Comparison of ENCODE assay signal across 19 cellular contexts in genomic region chr13:53007872-53008271, GRCh38. TPM values are rescaled to one million over a fixed set of nuclear protein-coding genes. Genes with fewer than 3 reads are reported as not detected.
DNase-seq lines count a peak whose midpoint lies in the region; ATAC-seq and TF ChIP-seq lines count a peak whose summit lies in the region.
"Had no signal": no experiment of that assay in that cellular context is flagged by ENCODE, and none has a peak within 500 bp of the region (broad histone marks: within the 10 kb centered on the region; RNA-seq: fewer than 3 reads in every experiment).

No MANE protein-coding gene starts in this region.

- peaks cover 26% of the 10 kb centered on the region for H3K27me3 Mint-ChIP-seq in activated naive CD4-positive, alpha-beta T cell treated with anti-CD3 and anti-CD28 coated beads for 36 hours (ENCODE audit: low read depth)
- H3K27me3 Mint-ChIP-seq: CD4-positive, CD25-positive, alpha-beta regulatory T cell had no signal

- H3K9me3 ChIP-seq in SK-N-SH (no peaks in the 10 kb centered on the region), esophagus muscularis mucosa (no peaks in the 10 kb centered on the region)
- H3K9me3 ChIP-seq: Peyer's patch had no signal

- WGBS in SK-N-SH (ENCODE audit: low lambda C conversion rate), result 33% methylated on average over 3 of the region's 3 CpGs
- 24% methylated on average over 3 of the region's 3 CpGs for WGBS in esophagus muscularis mucosa

- intact Hi-C loops in esophagus muscularis mucosa (cut with DNase I), result no loop called here
- intact Hi-C loops in sciatic nerve (cut with DNase I), result no loop called here
- intact Hi-C loops in activated naive CD4-positive, alpha-beta T cell treated with anti-CD3 and anti-CD28 coated beads for 36 hours (cut with micrococcal nuclease), result no loop called here

- H3K9me2 ChIP-seq in SK-N-SH, result no peaks in the 10 kb centered on the region

- TF ChIP-seq POLR2A in esophagus muscularis mucosa (IDR thresholded peaks at IDR 0.05; ENCODE audit: low read depth), result no peak

- peaks cover 3% of the 10 kb centered on the region for H3K4me1 Mint-ChIP-seq in activated naive CD4-positive, alpha-beta T cell treated with anti-CD3 and anti-CD28 coated beads for 36 hours (ENCODE audit: low read depth)
- H3K4me1 Mint-ChIP-seq: CD4-positive, CD25-positive, alpha-beta regulatory T cell had no signal

- H3K27ac ChIP-seq in SK-N-SH (ENCODE audit: low read depth in 2 of 2, low read length in 1 of 2) (no peak overlapping the region), esophagus muscularis mucosa (replicated peaks in 1 of 4) (no peak overlapping the region)
- H3K27ac ChIP-seq: HL-60, Peyer's patch had no signal

- no peaks in the 10 kb centered on the region for H4K20me1 ChIP-seq in SK-N-SH (ENCODE audit: insufficient read depth)

- DNase-seq in SK-N-SH (peak; percentile 53), Kasumi-1 (lab: John Stamatoyannopoulos, UW) (peak; percentile 92 to 95), esophagus muscularis mucosa (ENCODE audit: extremely low spot score) (peak; percentile 72), sciatic nerve (ENCODE audit: low spot score) (peak; percentile 64), cerebellar cortex (ENCODE audit: low spot score) (no peak)
- DNase-seq in activated effector memory CD4-positive, alpha-beta T cell treated with Interleukin-2 at 50 U/mL for 16 hours, result no peak
- DNase-seq in activated naive CD4-positive, alpha-beta T cell treated with anti-CD3 and anti-CD28 coated beads for 36 hours, result no peak
- DNase-seq: CD4-positive, CD25-positive, alpha-beta regulatory T cell; DMS79 treated with DMSO at 0.1 percent for 48 hours; HFFc6; NCI-H1092; NCI-H1694; NCI-H82; Peyer's patch; SHP77 treated with DMSO at 0.1 percent for 48 hours had no signal

- TF ChIP-seq RAD21 in SK-N-SH (IDR thresholded peaks at IDR 0.05; ENCODE audit: low read length), result no peak

- H3K36me3 ChIP-seq in SK-N-SH (replicated peaks in 1 of 2; ENCODE audit: control insufficient read depth in 1 of 2, insufficient read depth in 2 of 2, low read length in 1 of 2), result no peaks in the 10 kb centered on the region
- no peaks in the 10 kb centered on the region for H3K36me3 ChIP-seq in esophagus muscularis mucosa
- H3K36me3 ChIP-seq: Peyer's patch had no signal

- no peak overlapping the region for H3K27ac Mint-ChIP-seq in activated naive CD4-positive, alpha-beta T cell treated with anti-CD3 and anti-CD28 coated beads for 36 hours
- H3K27ac Mint-ChIP-seq: CD4-positive, CD25-positive, alpha-beta regulatory T cell; HFFc6 had no signal

- H3K4me3 Mint-ChIP-seq in activated naive CD4-positive, alpha-beta T cell treated with anti-CD3 and anti-CD28 coated beads for 36 hours, result no peak overlapping the region
- H3K4me3 Mint-ChIP-seq: CD4-positive, CD25-positive, alpha-beta regulatory T cell; HFFc6 had no signal

- H3K4me1 ChIP-seq in SK-N-SH (ENCODE audit: control insufficient read depth in 1 of 2, insufficient read depth in 2 of 2, low read depth in 1 of 2, low read length in 1 of 2), result peaks cover 0 to 9% of the 10 kb centered on the region in 2 experiments; a peak in 2 of 4 replicates
- H3K4me1 ChIP-seq in esophagus muscularis mucosa, result no peaks in the 10 kb centered on the region
- H3K4me1 ChIP-seq: Peyer's patch had no signal

- H3K27me3 ChIP-seq in SK-N-SH (ENCODE audit: insufficient read depth), result no peaks in the 10 kb centered on the region
- no peaks in the 10 kb centered on the region for H3K27me3 ChIP-seq in esophagus muscularis mucosa
- H3K27me3 ChIP-seq: Peyer's patch had no signal

- ATAC-seq in SK-N-SH treated with all-trans-retinoic acid at 6 μM for 48 hours, result no peak
- ATAC-seq in sciatic nerve, result no peak

- H3F3A ChIP-seq in SK-N-SH (replicated peaks; ENCODE audit: insufficient read depth), result no peaks in the 10 kb centered on the region

- no peak overlapping the region for H3K9ac ChIP-seq in SK-N-SH

- H3K4me3 ChIP-seq in SK-N-SH (ENCODE audit: low read depth in 2 of 2, low read length in 1 of 2) (no peak overlapping the region), esophagus muscularis mucosa (no peak overlapping the region)
- H3K4me3 ChIP-seq: Peyer's patch had no signal

- CTCF ChIA-PET in SK-N-SH (lab: Yijun Ruan, JAX), result interaction anchor here (0.6 to 1.8 kb wide), 4 partner anchors 30 to 342 kb away, joined by 3 to 5 read pairs (median 4); no protein-coding TSS in a partner anchor
- CTCF ChIA-PET in activated naive CD4-positive, alpha-beta T cell treated with anti-CD3 and anti-CD28 coated beads for 36 hours (lab: Charles Lee), result interaction anchor here (0.6 kb wide), 1 partner anchor 19 kb away, joined by 3 read pairs; no protein-coding TSS in a partner anchor

- POLR2A ChIA-PET in SK-N-SH (lab: Yijun Ruan, JAX), result no interaction called here

- H3K79me2 ChIP-seq in SK-N-SH (ENCODE audit: insufficient read depth), result no peaks in the 10 kb centered on the region

- no peaks in the 10 kb centered on the region for H3K9me3 Mint-ChIP-seq in activated naive CD4-positive, alpha-beta T cell treated with anti-CD3 and anti-CD28 coated beads for 36 hours

- TF ChIP-seq EP300 in SK-N-SH (IDR thresholded peaks at IDR 0.05; ENCODE audit: borderline replicate concordance in 1 of 2, low read depth in 1 of 2, low read length in 1 of 2) (no peak), esophagus muscularis mucosa (IDR thresholded peaks at IDR 0.05) (no peak)

- no peaks in the 10 kb centered on the region for H3K36me3 Mint-ChIP-seq in activated naive CD4-positive, alpha-beta T cell treated with anti-CD3 and anti-CD28 coated beads for 36 hours (ENCODE audit: low read depth)
- H3K36me3 Mint-ChIP-seq: CD4-positive, CD25-positive, alpha-beta regulatory T cell had no signal

- no peak overlapping the region for H2AFZ ChIP-seq in SK-N-SH (ENCODE audit: low read depth)

- no peak for TF ChIP-seq CTCF in SK-N-SH (IDR thresholded peaks at IDR 0.05)
- no peak for TF ChIP-seq CTCF in esophagus muscularis mucosa (IDR thresholded peaks at IDR 0.05)

- no peak overlapping the region for H3K4me2 ChIP-seq in SK-N-SH

TF ChIP-seq in SK-N-SH, 30 proteins besides CTCF, POLR2A, EP300 and RAD21:
- TF ChIP-seq POLR2AphosphoS5 (IDR thresholded peaks at IDR 0.05; ENCODE audit: low read depth, low read length) (no peak), GATA2 (CRISPR knock-in tag; IDR thresholded peaks at IDR 0.05) (no peak), USF2 (IDR thresholded peaks at IDR 0.05; ENCODE audit: borderline replicate concordance, low read depth, low read length) (no peak), IRF3 (IDR thresholded peaks at IDR 0.05; ENCODE audit: low read depth, low read length) (no peak), FOXM1 (IDR thresholded peaks at IDR 0.05; ENCODE audit: low read depth) (no peak), NFIC (IDR thresholded peaks at IDR 0.05; ENCODE audit: borderline replicate concordance) (no peak), RCOR1 (IDR thresholded peaks at IDR 0.05; ENCODE audit: low read length) (no peak)

TF ChIP-seq in SK-N-SH treated with all-trans-retinoic acid at 6 μM for 48 hours, 23 proteins besides CTCF, POLR2A, EP300 and RAD21:
- TF ChIP-seq TSHZ2 (CRISPR knock-in tag; IDR thresholded peaks at IDR 0.05), result no peak
TF ChIP-seq in SK-N-SH treated with all-trans-retinoic acid at 6 μM for 48 hours: peak in this region for 0.

RNA-seq across cellular contexts. Expression of gene OLFM4, which starts 20.7 kb away (rescaled TPM):
- not detected in 2 replicates for polyA plus RNA-seq in SK-N-SH (2012; rRNA removed)
- polyA plus RNA-seq in SK-N-SH (2012; cell fraction: cytosol; rRNA removed), result not detected in 2 replicates
- polyA plus RNA-seq in SK-N-SH (2012; cell fraction: nucleus; rRNA removed), result not detected in 2 replicates
- under 1 TPM in 3 of 4 donors, not detected in 1; under 0.01 to 0.66 (median 0.13) TPM for total RNA-seq in esophagus muscularis mucosa
- total RNA-seq in sciatic nerve, result 3.1 TPM
- not detected for total RNA-seq in activated naive CD4-positive, alpha-beta T cell treated with anti-CD3 and anti-CD28 coated beads for 36 hours
- total RNA-seq: CD4-positive, CD25-positive, alpha-beta regulatory T cell; H1; HFFc6; NCI-H460 had no signal
- polyA plus RNA-seq: CD4-positive, CD25-positive, alpha-beta regulatory T cell; H1 had no signal

Comparison
In these comparisons a context has a peak if more than half of its experiments do, and no peak if none do; other contexts are left out.
1. DNase-seq: peak in SK-N-SH (single experiment), Kasumi-1 (2 of 2), esophagus muscularis mucosa (single experiment) and sciatic nerve (single experiment); none in activated effector memory CD4-positive, alpha-beta T cell treated with Interleukin-2 at 50 U/mL for 16 hours (single experiment), activated naive CD4-positive, alpha-beta T cell treated with anti-CD3 and anti-CD28 coated beads for 36 hours (single experiment) and cerebellar cortex (single experiment).